23 cellular contexts compared by ENCODE assay signal in genomic region chr11:121961228-121961860, GRCh38.
DNase-seq lines count a peak whose midpoint lies in the region; ATAC-seq and TF ChIP-seq lines count a peak whose summit lies in the region.
"Had no signal": no experiment of that assay in that cellular context is flagged by ENCODE, and none has a peak within 500 bp of the region (broad histone marks: within the 10 kb centered on the region; RNA-seq: fewer than 3 reads in every experiment).

No MANE protein-coding gene starts in this region.

- no peak for TF ChIP-seq CTCF in SK-N-SH (IDR thresholded peaks at IDR 0.05)
- TF ChIP-seq CTCF in ovary (IDR thresholded peaks at IDR 0.05), result no peak

- TF ChIP-seq POLR2A in ovary (IDR thresholded peaks at IDR 0.05), result no peak

- 83% methylated on average over 3 of the region's 3 CpGs for WGBS in SK-N-SH (ENCODE audit: low lambda C conversion rate)
- 7 to 10% (median 9%) methylated on average over 3 of the region's 3 CpGs for WGBS in ovary, 3 donors

- DNase-seq in EH (ENCODE audit: low read depth), result peak; percentile 27
- no peak for DNase-seq in SK-N-SH
- peak; percentile 21 for DNase-seq in fibroblast of gingiva (ENCODE audit: low read depth)
- peak in 3 of 5 donors; percentile 29 to 43 (median 40) for DNase-seq in ovary
- no peak for DNase-seq in T-helper 2 cell treated with Interferon-gamma antibody and Interleukin-4, amounts not matched to agents 5 μg/mL and 100 μg/mL, for 36 hours (ENCODE audit: low spot score)
- DNase-seq in activated CD8-positive, alpha-beta T cell treated with anti-CD3 and anti-CD28 coated beads, Interleukin-2, amount 10 ng/mL, durations not matched to agents 7 days and 5 days, result no peak
- DNase-seq in stimulated activated CD4-positive, alpha-beta T cell treated with anti-CD3 and anti-CD28 coated beads, Interleukin-15, amount 100 ng/mL, for 24 hours, result no peak
- DNase-seq: activated CD4-positive, CD25-positive, alpha-beta regulatory T cell treated with anti-CD3 and anti-CD28 coated beads, Interleukin-2, amount 50 U/mL, for 72 hours; activated gamma-delta T cell; activated T-cell treated with anti-CD3 and anti-CD28 coated beads, Interleukin-2, amount 50 U/mL, for 1 hour; brain microvascular endothelial cell; CD4-positive, alpha-beta T cell; cortex of kidney; mesendoderm; naive thymus-derived CD8-positive, alpha-beta T cell; NCI-H2107; NCI-H524; PC-9; retina; SHP77 treated with DMSO at 0.1 percent for 48 hours; stimulated activated naive CD8-positive, alpha-beta T cell treated with anti-CD3 and anti-CD28 coated beads, Interleukin-15, Interleukin-2, amounts not matched to agents 100 U/mL and 50 U/mL, for 24 hours had no signal

- TF ChIP-seq EP300 in SK-N-SH (IDR thresholded peaks at IDR 0.05; ENCODE audit: borderline replicate concordance in 1 of 2, low read depth in 1 of 2, low read length in 1 of 2) (no peak), ovary (IDR thresholded peaks at IDR 0.05) (no peak)

- no peak overlapping the region for H3K27ac Mint-ChIP-seq in T-helper 2 cell treated with Interferon-gamma antibody and Interleukin-4, amounts not matched to agents 5 μg/mL and 100 μg/mL, for 36 hours
- H3K27ac Mint-ChIP-seq in activated CD8-positive, alpha-beta T cell treated with anti-CD3 and anti-CD28 coated beads, Interleukin-2, amount 10 ng/mL, durations not matched to agents 7 days and 5 days, result no peak overlapping the region
- H3K27ac Mint-ChIP-seq: CD4-positive, alpha-beta T cell; naive thymus-derived CD8-positive, alpha-beta T cell had no signal

- no peak overlapping the region for H3K9ac ChIP-seq in SK-N-SH

- intact Hi-C loops in ovary (cut with DNase I), result no loop called here

- H3K4me2 ChIP-seq in SK-N-SH, result no peak overlapping the region
- H3K4me2 ChIP-seq: PC-9 had no signal

- H3K27me3 Mint-ChIP-seq in T-helper 2 cell treated with Interferon-gamma antibody and Interleukin-4, amounts not matched to agents 5 μg/mL and 100 μg/mL, for 36 hours (ENCODE audit: low read depth), result no peaks in the 10 kb centered on the region
- peaks cover 2% of the 10 kb centered on the region for H3K27me3 Mint-ChIP-seq in activated CD8-positive, alpha-beta T cell treated with anti-CD3 and anti-CD28 coated beads, Interleukin-2, amount 10 ng/mL, durations not matched to agents 7 days and 5 days (ENCODE audit: low read depth)

- no peak for ATAC-seq in activated CD8-positive, alpha-beta T cell treated with anti-CD3 and anti-CD28 coated beads, Interleukin-2, amount 10 ng/mL, durations not matched to agents 7 days and 5 days
- no peak for ATAC-seq in HG03097 (IDR thresholded peaks at IDR 0.05; ENCODE audit: low FRiP score, unreplicated experiment)
- ATAC-seq: naive thymus-derived CD8-positive, alpha-beta T cell; stimulated activated naive CD8-positive, alpha-beta T cell treated with anti-CD3 and anti-CD28 coated beads, Interleukin-15, Interleukin-2, amounts not matched to agents 100 U/mL and 50 U/mL, for 24 hours had no signal

- no peaks in the 10 kb centered on the region for H3K36me3 Mint-ChIP-seq in T-helper 2 cell treated with Interferon-gamma antibody and Interleukin-4, amounts not matched to agents 5 μg/mL and 100 μg/mL, for 36 hours (ENCODE audit: low read depth)
- H3K36me3 Mint-ChIP-seq in activated CD8-positive, alpha-beta T cell treated with anti-CD3 and anti-CD28 coated beads, Interleukin-2, amount 10 ng/mL, durations not matched to agents 7 days and 5 days (ENCODE audit: low read depth), result no peaks in the 10 kb centered on the region
- H3K36me3 Mint-ChIP-seq: naive thymus-derived CD8-positive, alpha-beta T cell had no signal

- H3K36me3 ChIP-seq in SK-N-SH (replicated peaks in 1 of 2; ENCODE audit: control insufficient read depth in 1 of 2, insufficient read depth in 2 of 2, low read length in 1 of 2) (no peaks in the 10 kb centered on the region), ovary (no peaks in the 10 kb centered on the region)
- H3K36me3 ChIP-seq: brain microvascular endothelial cell, tibial nerve had no signal

- H3F3A ChIP-seq in SK-N-SH (replicated peaks; ENCODE audit: insufficient read depth), result peaks cover 6% of the 10 kb centered on the region

- peak overlapping the region; percentile 37; the same call in 1 of the 2 replicates for H2AFZ ChIP-seq in SK-N-SH (ENCODE audit: low read depth)
- H2AFZ ChIP-seq: PC-9 had no signal

- no peaks in the 10 kb centered on the region for H3K27me3 ChIP-seq in SK-N-SH (ENCODE audit: insufficient read depth)
- H3K27me3 ChIP-seq in ovary, result no peaks in the 10 kb centered on the region
- H3K27me3 ChIP-seq: brain microvascular endothelial cell, tibial nerve had no signal

- peaks cover 14 to 15% of the 10 kb centered on the region in 2 experiments for H3K4me1 ChIP-seq in SK-N-SH (ENCODE audit: control insufficient read depth in 1 of 2, insufficient read depth in 2 of 2, low read depth in 1 of 2, low read length in 1 of 2)
- H3K4me1 ChIP-seq in ovary (ENCODE audit: insufficient read depth), result peaks cover 13% of the 10 kb centered on the region

- H3K4me1 Mint-ChIP-seq in T-helper 2 cell treated with Interferon-gamma antibody and Interleukin-4, amounts not matched to agents 5 μg/mL and 100 μg/mL, for 36 hours (ENCODE audit: low read depth), result no peaks in the 10 kb centered on the region
- peaks cover 7% of the 10 kb centered on the region for H3K4me1 Mint-ChIP-seq in activated CD8-positive, alpha-beta T cell treated with anti-CD3 and anti-CD28 coated beads, Interleukin-2, amount 10 ng/mL, durations not matched to agents 7 days and 5 days (ENCODE audit: low read depth)

- H3K4me3 Mint-ChIP-seq in T-helper 2 cell treated with Interferon-gamma antibody and Interleukin-4, amounts not matched to agents 5 μg/mL and 100 μg/mL, for 36 hours, result no peak overlapping the region
- H3K4me3 Mint-ChIP-seq in activated CD8-positive, alpha-beta T cell treated with anti-CD3 and anti-CD28 coated beads, Interleukin-2, amount 10 ng/mL, durations not matched to agents 7 days and 5 days, result no peak overlapping the region
- H3K4me3 Mint-ChIP-seq: CD4-positive, alpha-beta T cell; naive thymus-derived CD8-positive, alpha-beta T cell had no signal

- H3K4me3 ChIP-seq in SK-N-SH (ENCODE audit: low read depth in 2 of 2, low read length in 1 of 2), result no peak overlapping the region
- no peak overlapping the region for H3K4me3 ChIP-seq in ovary
- H3K4me3 ChIP-seq: PC-9, tibial nerve had no signal

- no peaks in the 10 kb centered on the region for H3K9me2 ChIP-seq in SK-N-SH

- H3K79me2 ChIP-seq in SK-N-SH (ENCODE audit: insufficient read depth), result no peaks in the 10 kb centered on the region

- no peaks in the 10 kb centered on the region for H4K20me1 ChIP-seq in SK-N-SH (ENCODE audit: insufficient read depth)

- POLR2A ChIA-PET in SK-N-SH (lab: Yijun Ruan, JAX), result no interaction called here
- POLR2A ChIA-PET in activated CD8-positive, alpha-beta T cell treated with anti-CD3 and anti-CD28 coated beads, Interleukin-2, amount 10 ng/mL, durations not matched to agents 7 days and 5 days (lab: Charles Lee), result interaction anchor here (0.7 kb wide), 1 partner anchor 16 kb away, joined by 3 read pairs; no protein-coding TSS in a partner anchor

- no peak for TF ChIP-seq RAD21 in SK-N-SH (IDR thresholded peaks at IDR 0.05; ENCODE audit: low read length)

- H3K27ac ChIP-seq in SK-N-SH (ENCODE audit: low read depth in 2 of 2, low read length in 1 of 2), result no peak overlapping the region; a peak in 1 of 4 replicates
- H3K27ac ChIP-seq in ovary, result peak overlapping the region in 1 of 2 donors; percentile 63
- H3K27ac ChIP-seq: brain microvascular endothelial cell, PC-9 had no signal

- no peaks in the 10 kb centered on the region for H3K9me3 Mint-ChIP-seq in T-helper 2 cell treated with Interferon-gamma antibody and Interleukin-4, amounts not matched to agents 5 μg/mL and 100 μg/mL, for 36 hours
- no peaks in the 10 kb centered on the region for H3K9me3 Mint-ChIP-seq in activated CD8-positive, alpha-beta T cell treated with anti-CD3 and anti-CD28 coated beads, Interleukin-2, amount 10 ng/mL, durations not matched to agents 7 days and 5 days (ENCODE audit: insufficient read depth)
- H3K9me3 Mint-ChIP-seq: CD4-positive, alpha-beta T cell; naive thymus-derived CD8-positive, alpha-beta T cell had no signal

- no peaks in the 10 kb centered on the region for H3K9me3 ChIP-seq in SK-N-SH
- no peaks in the 10 kb centered on the region for H3K9me3 ChIP-seq in ovary
- H3K9me3 ChIP-seq: tibial nerve had no signal

- CTCF ChIA-PET in SK-N-SH (lab: Yijun Ruan, JAX), result no interaction called here
- CTCF ChIA-PET in activated CD8-positive, alpha-beta T cell treated with anti-CD3 and anti-CD28 coated beads, Interleukin-2, amount 10 ng/mL, durations not matched to agents 7 days and 5 days (lab: Charles Lee), result no interaction called here

TF ChIP-seq in SK-N-SH, 30 proteins besides CTCF, POLR2A, EP300 and RAD21:
- TF ChIP-seq NRF1 (IDR thresholded peaks at IDR 0.05; ENCODE audit: low read depth, low read length), result no peak
- TF ChIP-seq RFX5 (IDR thresholded peaks at IDR 0.05; ENCODE audit: low read length), result no peak
- TF ChIP-seq RCOR1 (IDR thresholded peaks at IDR 0.05; ENCODE audit: low read length), result no peak
- TF ChIP-seq ELF1 (IDR thresholded peaks at IDR 0.05), result no peak
- TF ChIP-seq RXRA (IDR thresholded peaks at IDR 0.05; ENCODE audit: borderline replicate concordance, low read depth), result no peak
- TF ChIP-seq NFIC (IDR thresholded peaks at IDR 0.05; ENCODE audit: borderline replicate concordance), result no peak
- TF ChIP-seq EZH2phosphoT487 (IDR thresholded peaks at IDR 0.05; ENCODE audit: borderline replicate concordance, low read depth), result no peak
- TF ChIP-seq FOXJ3 (CRISPR knock-in tag; IDR thresholded peaks at IDR 0.05), result no peak

Comparison
In these comparisons a context has a peak if more than half of its experiments do, and no peak if none do; other contexts are left out.
1. DNase-seq: peak in EH (single experiment), fibroblast of gingiva (single experiment) and ovary (3 of 5); none in SK-N-SH (single experiment), T-helper 2 cell treated with Interferon-gamma antibody and Interleukin-4, amounts not matched to agents 5 μg/mL and 100 μg/mL, for 36 hours (single experiment), activated CD8-positive, alpha-beta T cell treated with anti-CD3 and anti-CD28 coated beads, Interleukin-2, amount 10 ng/mL, durations not matched to agents 7 days and 5 days (single experiment) and stimulated activated CD4-positive, alpha-beta T cell treated with anti-CD3 and anti-CD28 coated beads, Interleukin-15, amount 100 ng/mL, for 24 hours (single experiment).